In the genomic region with DNA sequence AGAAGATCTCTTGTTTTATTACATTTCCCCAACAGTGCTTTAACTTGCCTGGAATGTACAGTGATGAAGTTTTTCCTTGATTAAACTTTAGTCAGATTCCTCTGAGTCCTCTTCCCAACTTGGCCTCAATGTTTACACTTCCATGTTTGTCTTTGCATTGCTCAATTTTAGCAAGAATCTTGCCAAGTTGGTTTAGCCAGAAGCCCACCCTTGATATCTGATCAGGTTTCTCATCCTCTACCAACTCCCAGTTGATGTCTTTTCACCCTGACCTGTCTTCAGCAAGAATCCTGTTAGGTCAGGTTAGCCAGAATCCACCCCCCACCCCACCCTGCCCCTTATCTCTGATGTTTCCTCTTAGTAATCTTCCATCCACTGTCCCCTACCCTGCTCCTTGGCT, we compare ENCODE assay signal across 16 cellular contexts.
DNase-seq lines count a peak whose midpoint lies in the region; ATAC-seq and TF ChIP-seq lines count a peak whose summit lies in the region.
"Had no signal": no experiment of that assay in that cellular context is flagged by ENCODE, and none has a peak within 500 bp of the region (broad histone marks: within the 10 kb centered on the region; RNA-seq: fewer than 3 reads in every experiment).

No MANE protein-coding gene starts in this region.

- H3K4me1 ChIP-seq in Caco-2 (peaks cover 49% of the 10 kb centered on the region), PC-9 (replicated peaks; ENCODE audit: insufficient read depth) (peaks cover 37% of the 10 kb centered on the region), mesendoderm (ENCODE audit: control insufficient read depth, low read depth, low read length) (no peaks in the 10 kb centered on the region)
- H3K4me1 ChIP-seq: BLaER1 treated with 17β-estradiol and CSF1 and Interleukin-3, amounts not matched to agents 10 nM and 100 nM had no signal

- no peaks in the 10 kb centered on the region for H3K79me1 ChIP-seq in mesendoderm (ENCODE audit: low read length)

- peak overlapping the region; percentile 30; the same call in 1 of the 2 replicates for H3K27ac ChIP-seq in PC-9
- H3K27ac ChIP-seq in mesendoderm (ENCODE audit: low read depth, low read length) = no peak overlapping the region
- H3K27ac ChIP-seq: BLaER1 treated with 17β-estradiol and CSF1 and Interleukin-3, amounts not matched to agents 10 nM and 100 nM; GM23248 had no signal

- no peak overlapping the region for H2BK120ac ChIP-seq in mesendoderm (ENCODE audit: low read depth, low read length)

- ATAC-seq in left lobe of liver = peak; percentile 73
- no peak for ATAC-seq in GM21423 (IDR thresholded peaks at IDR 0.05; ENCODE audit: unreplicated experiment)
- ATAC-seq in GM21786 (IDR thresholded peaks at IDR 0.05; ENCODE audit: unreplicated experiment) = no peak
- ATAC-seq: HCT116 had no signal

- H3F3A ChIP-seq in PC-9 (ENCODE audit: insufficient read depth, low read depth) = peaks cover 25% of the 10 kb centered on the region; the same call in 1 of the 2 replicates

- H2BK15ac ChIP-seq in mesendoderm (replicated peaks; ENCODE audit: low read depth) = no peak overlapping the region

- H3K36me3 ChIP-seq in Caco-2 (ENCODE audit: control insufficient read depth, insufficient read depth, low read length) (no peaks in the 10 kb centered on the region), PC-9 (ENCODE audit: low read depth) (no peaks in the 10 kb centered on the region), mesendoderm (ENCODE audit: control insufficient read depth, insufficient read depth, low read length) (no peaks in the 10 kb centered on the region)

- peaks cover 11% of the 10 kb centered on the region for H3K36me3 Mint-ChIP-seq in Caco-2 (ENCODE audit: insufficient read depth, unreplicated experiment)
- H3K36me3 Mint-ChIP-seq: CD4-positive, CD25-positive, alpha-beta regulatory T cell had no signal

- no peak overlapping the region for H3K4ac ChIP-seq in mesendoderm (ENCODE audit: low read depth, low read length)

- CTCF ChIA-PET in Caco-2 (lab: Charles Lee) = no interaction called here
- CTCF ChIA-PET in PC-9 (lab: Charles Lee) = no interaction called here

- peaks cover 34% of the 10 kb centered on the region for H3K4me1 Mint-ChIP-seq in Caco-2 (ENCODE audit: low read depth, unreplicated experiment)
- H3K4me1 Mint-ChIP-seq: CD4-positive, CD25-positive, alpha-beta regulatory T cell had no signal

- DNase-seq in Caco-2 (peak; percentile 70 to 76), PC-9 (peak; percentile 11 to 81), left lobe of liver (ENCODE audit: low spot score) (no peak), mesendoderm (peak; percentile 2), G401 (ENCODE audit: low spot score) (no peak)
- DNase-seq: 8988T; ACHN; Calu3; CD4-positive, CD25-positive, alpha-beta regulatory T cell; DMS79; GDM1; GM23248 had no signal

- in situ Hi-C loops in G401 (cut with HindIII; ENCODE audit: low sequenced_read_pairs) = no loop called here

- H3K9me3 Mint-ChIP-seq in Caco-2 (ENCODE audit: unreplicated experiment) = peaks cover 9% of the 10 kb centered on the region
- H3K9me3 Mint-ChIP-seq: CD4-positive, CD25-positive, alpha-beta regulatory T cell had no signal

- no peaks in the 10 kb centered on the region for H3K9me2 ChIP-seq in PC-9 (ENCODE audit: insufficient read depth)

- H3K56ac ChIP-seq in mesendoderm (ENCODE audit: low read length) = no peak overlapping the region

- H3K9me3 ChIP-seq in Caco-2 = no peaks in the 10 kb centered on the region
- H3K9me3 ChIP-seq in PC-9 (ENCODE audit: insufficient read depth, low read depth) = no peaks in the 10 kb centered on the region; the same call in 1 of the 2 replicates
- H3K9me3 ChIP-seq: BLaER1 treated with 17β-estradiol and CSF1 and Interleukin-3, amounts not matched to agents 10 nM and 100 nM had no signal

- H3K27ac Mint-ChIP-seq in Caco-2 (ENCODE audit: unreplicated experiment) = peak overlapping the region; percentile 85
- H3K27ac Mint-ChIP-seq: CD4-positive, CD25-positive, alpha-beta regulatory T cell had no signal

- H3K23ac ChIP-seq in mesendoderm (ENCODE audit: low read length) = no peak overlapping the region

- H3K9ac ChIP-seq in mesendoderm (ENCODE audit: low read length) = no peak overlapping the region
- H3K9ac ChIP-seq: BLaER1 treated with 17β-estradiol and CSF1 and Interleukin-3, amounts not matched to agents 10 nM and 100 nM; GM23248 had no signal

- BruUV-seq in Caco-2 (replicated peaks; lab: Mats Ljungman, UMichigan) = no TSS peak
- BruUV-seq in PC-9 (replicated peaks; lab: Mats Ljungman, UMichigan) = no TSS peak

- H3K18ac ChIP-seq in mesendoderm (ENCODE audit: low read length) = no peak overlapping the region

- POLR2A ChIA-PET in Caco-2 (lab: Charles Lee) = interaction anchor here (0.6 kb wide), 1 partner anchor 25 kb away, joined by 4 read pairs; no protein-coding TSS in a partner anchor
- POLR2A ChIA-PET in PC-9 (lab: Charles Lee; ENCODE audit: unreplicated experiment) = no interaction called here

- H4K5ac ChIP-seq in mesendoderm (ENCODE audit: low read length) = no peak overlapping the region

- H4K8ac ChIP-seq in mesendoderm (ENCODE audit: low read depth, low read length) = no peak overlapping the region

- H3K27me3 Mint-ChIP-seq in Caco-2 (ENCODE audit: insufficient read depth, unreplicated experiment) = no peaks in the 10 kb centered on the region
- H3K27me3 Mint-ChIP-seq: CD4-positive, CD25-positive, alpha-beta regulatory T cell had no signal

- H3K4me2 ChIP-seq in PC-9 (peak overlapping the region; percentile 49), mesendoderm (ENCODE audit: low read length) (no peak overlapping the region)
- H3K4me2 ChIP-seq: BLaER1 treated with 17β-estradiol and CSF1 and Interleukin-3, amounts not matched to agents 10 nM and 100 nM had no signal

- H3K79me2 ChIP-seq in PC-9 (ENCODE audit: low read depth) = no peaks in the 10 kb centered on the region
- no peaks in the 10 kb centered on the region for H3K79me2 ChIP-seq in mesendoderm (ENCODE audit: control insufficient read depth, insufficient read depth, low read length)

- no peak overlapping the region for H2BK5ac ChIP-seq in mesendoderm (ENCODE audit: low read length)

- intact Hi-C loops in Caco-2 (cut with micrococcal nuclease; ENCODE audit: unreplicated experiment) (loop anchor here (1.0 kb wide), 2 partner anchors 25 to 37 kb away; no protein-coding TSS in a partner anchor), PC-9 (cut with micrococcal nuclease; ENCODE audit: unreplicated experiment) (no loop called here)

- H3K4me3 ChIP-seq in Caco-2 (ENCODE audit: low read depth, low read length) = no peak overlapping the region
- no peak overlapping the region for H3K4me3 ChIP-seq in PC-9
- H3K4me3 ChIP-seq in mesendoderm (ENCODE audit: low read length) = no peak overlapping the region
- H3K4me3 ChIP-seq: BLaER1 treated with 17β-estradiol and CSF1 and Interleukin-3, amounts not matched to agents 10 nM and 100 nM; GM23248 had no signal

- no peak overlapping the region for H2AFZ ChIP-seq in PC-9
- H2AFZ ChIP-seq: GM23248 had no signal

- H3K27me3 ChIP-seq in Caco-2 (replicated peaks; ENCODE audit: control insufficient read depth, insufficient read depth, low read length) (no peaks in the 10 kb centered on the region), PC-9 (ENCODE audit: insufficient read depth, low read depth) (no peaks in the 10 kb centered on the region), mesendoderm (ENCODE audit: insufficient read depth, low read length, poor library complexity) (no peaks in the 10 kb centered on the region)

- H3K4me3 Mint-ChIP-seq in Caco-2 (ENCODE audit: unreplicated experiment) = peak overlapping the region; percentile 20
- H3K4me3 Mint-ChIP-seq: CD4-positive, CD25-positive, alpha-beta regulatory T cell had no signal

- no peak for TF ChIP-seq CTCF in Caco-2 (IDR thresholded peaks at IDR 0.05; ENCODE audit: insufficient read depth in 1 of 2, low read depth in 1 of 2, low read length in 1 of 2, severe bottlenecking in 1 of 2, unreplicated experiment in 1 of 2)
- TF ChIP-seq CTCF in PC-9 (conservative IDR thresholded peaks at IDR 0.05) = no peak

- H4K20me1 ChIP-seq in PC-9 (ENCODE audit: insufficient read depth) = no peaks in the 10 kb centered on the region

- no peak overlapping the region for H2AK5ac ChIP-seq in mesendoderm (ENCODE audit: low read length)

Comparison
In these comparisons a context has a peak if more than half of its experiments do, and no peak if none do; other contexts are left out.
1. DNase-seq: peak in Caco-2 (2 of 2), PC-9 (2 of 2) and mesendoderm (single experiment); none in left lobe of liver (single experiment) and G401 (single experiment).